ENCODE assay signal across 1 cellular context in the genomic region with DNA sequence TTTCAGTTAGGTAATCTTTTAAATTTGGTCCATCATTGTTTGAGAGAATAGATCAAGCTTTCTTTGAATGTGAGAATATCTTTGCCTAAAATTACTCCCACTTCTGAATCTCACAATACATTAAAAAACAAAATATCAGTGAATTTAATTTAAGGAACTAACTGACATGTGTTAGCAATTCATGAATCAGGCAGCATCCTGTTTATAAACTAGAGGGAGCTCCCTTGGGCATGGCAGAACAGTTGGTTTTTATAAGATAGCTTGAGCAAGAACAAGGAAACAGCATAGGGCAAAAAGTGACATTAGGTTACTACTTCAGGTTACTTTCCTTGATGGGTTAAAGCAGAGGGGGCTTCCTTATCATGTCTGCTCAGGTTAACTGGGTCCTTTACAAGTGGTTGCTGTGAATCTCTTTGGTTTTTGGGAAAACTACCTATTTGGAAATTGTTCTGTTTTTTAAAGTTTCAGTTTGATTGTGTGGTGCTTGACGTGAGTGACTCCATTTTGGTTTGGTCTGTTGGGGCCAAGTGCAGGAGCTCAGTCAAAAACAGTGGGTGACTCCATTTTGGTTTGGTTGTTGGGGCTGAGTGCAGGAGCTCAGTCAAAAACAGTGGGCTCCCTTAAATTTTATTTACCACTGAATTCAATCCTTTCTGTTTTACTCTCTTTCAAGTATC.
TF ChIP-seq lines count a peak whose summit lies in the region.

No MANE protein-coding gene starts in this region.

TF ChIP-seq in HepG2, 621 proteins besides CTCF, POLR2A, EP300 and RAD21 (continued from another document):
- TF ChIP-seq, protein P1, sequence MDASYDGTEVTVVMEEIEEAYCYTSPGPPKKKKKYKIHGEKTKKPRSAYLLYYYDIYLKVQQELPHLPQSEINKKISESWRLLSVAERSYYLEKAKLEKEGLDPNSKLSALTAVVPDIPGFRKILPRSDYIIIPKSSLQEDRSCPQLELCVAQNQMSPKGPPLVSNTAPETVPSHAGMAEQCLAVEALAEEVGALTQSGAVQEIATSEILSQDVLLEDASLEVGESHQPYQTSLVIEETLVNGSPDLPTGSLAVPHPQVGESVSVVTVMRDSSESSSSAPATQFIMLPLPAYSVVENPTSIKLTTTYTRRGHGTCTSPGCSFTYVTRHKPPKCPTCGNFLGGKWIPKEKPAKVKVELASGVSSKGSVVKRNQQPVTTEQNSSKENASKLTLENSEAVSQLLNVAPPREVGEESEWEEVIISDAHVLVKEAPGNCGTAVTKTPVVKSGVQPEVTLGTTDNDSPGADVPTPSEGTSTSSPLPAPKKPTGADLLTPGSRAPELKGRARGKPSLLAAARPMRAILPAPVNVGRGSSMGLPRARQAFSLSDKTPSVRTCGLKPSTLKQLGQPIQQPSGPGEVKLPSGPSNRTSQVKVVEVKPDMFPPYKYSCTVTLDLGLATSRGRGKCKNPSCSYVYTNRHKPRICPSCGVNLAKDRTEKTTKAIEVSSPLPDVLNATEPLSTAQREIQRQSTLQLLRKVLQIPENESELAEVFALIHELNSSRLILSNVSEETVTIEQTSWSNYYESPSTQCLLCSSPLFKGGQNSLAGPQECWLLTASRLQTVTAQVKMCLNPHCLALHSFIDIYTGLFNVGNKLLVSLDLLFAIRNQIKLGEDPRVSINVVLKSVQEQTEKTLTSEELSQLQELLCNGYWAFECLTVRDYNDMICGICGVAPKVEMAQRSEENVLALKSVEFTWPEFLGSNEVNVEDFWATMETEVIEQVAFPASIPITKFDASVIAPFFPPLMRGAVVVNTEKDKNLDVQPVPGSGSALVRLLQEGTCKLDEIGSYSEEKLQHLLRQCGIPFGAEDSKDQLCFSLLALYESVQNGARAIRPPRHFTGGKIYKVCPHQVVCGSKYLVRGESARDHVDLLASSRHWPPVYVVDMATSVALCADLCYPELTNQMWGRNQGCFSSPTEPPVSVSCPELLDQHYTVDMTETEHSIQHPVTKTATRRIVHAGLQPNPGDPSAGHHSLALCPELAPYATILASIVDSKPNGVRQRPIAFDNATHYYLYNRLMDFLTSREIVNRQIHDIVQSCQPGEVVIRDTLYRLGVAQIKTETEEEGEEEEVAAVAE (CRISPR knock-in tag; IDR thresholded peaks at IDR 0.05; ENCODE audit: borderline replicate concordance): no peak
- TF ChIP-seq, protein P2, sequence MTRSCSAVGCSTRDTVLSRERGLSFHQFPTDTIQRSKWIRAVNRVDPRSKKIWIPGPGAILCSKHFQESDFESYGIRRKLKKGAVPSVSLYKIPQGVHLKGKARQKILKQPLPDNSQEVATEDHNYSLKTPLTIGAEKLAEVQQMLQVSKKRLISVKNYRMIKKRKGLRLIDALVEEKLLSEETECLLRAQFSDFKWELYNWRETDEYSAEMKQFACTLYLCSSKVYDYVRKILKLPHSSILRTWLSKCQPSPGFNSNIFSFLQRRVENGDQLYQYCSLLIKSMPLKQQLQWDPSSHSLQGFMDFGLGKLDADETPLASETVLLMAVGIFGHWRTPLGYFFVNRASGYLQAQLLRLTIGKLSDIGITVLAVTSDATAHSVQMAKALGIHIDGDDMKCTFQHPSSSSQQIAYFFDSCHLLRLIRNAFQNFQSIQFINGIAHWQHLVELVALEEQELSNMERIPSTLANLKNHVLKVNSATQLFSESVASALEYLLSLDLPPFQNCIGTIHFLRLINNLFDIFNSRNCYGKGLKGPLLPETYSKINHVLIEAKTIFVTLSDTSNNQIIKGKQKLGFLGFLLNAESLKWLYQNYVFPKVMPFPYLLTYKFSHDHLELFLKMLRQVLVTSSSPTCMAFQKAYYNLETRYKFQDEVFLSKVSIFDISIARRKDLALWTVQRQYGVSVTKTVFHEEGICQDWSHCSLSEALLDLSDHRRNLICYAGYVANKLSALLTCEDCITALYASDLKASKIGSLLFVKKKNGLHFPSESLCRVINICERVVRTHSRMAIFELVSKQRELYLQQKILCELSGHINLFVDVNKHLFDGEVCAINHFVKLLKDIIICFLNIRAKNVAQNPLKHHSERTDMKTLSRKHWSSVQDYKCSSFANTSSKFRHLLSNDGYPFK (CRISPR knock-in tag; IDR thresholded peaks at IDR 0.05; ENCODE audit: borderline replicate concordance): no peak
- TF ChIP-seq, protein P3, sequence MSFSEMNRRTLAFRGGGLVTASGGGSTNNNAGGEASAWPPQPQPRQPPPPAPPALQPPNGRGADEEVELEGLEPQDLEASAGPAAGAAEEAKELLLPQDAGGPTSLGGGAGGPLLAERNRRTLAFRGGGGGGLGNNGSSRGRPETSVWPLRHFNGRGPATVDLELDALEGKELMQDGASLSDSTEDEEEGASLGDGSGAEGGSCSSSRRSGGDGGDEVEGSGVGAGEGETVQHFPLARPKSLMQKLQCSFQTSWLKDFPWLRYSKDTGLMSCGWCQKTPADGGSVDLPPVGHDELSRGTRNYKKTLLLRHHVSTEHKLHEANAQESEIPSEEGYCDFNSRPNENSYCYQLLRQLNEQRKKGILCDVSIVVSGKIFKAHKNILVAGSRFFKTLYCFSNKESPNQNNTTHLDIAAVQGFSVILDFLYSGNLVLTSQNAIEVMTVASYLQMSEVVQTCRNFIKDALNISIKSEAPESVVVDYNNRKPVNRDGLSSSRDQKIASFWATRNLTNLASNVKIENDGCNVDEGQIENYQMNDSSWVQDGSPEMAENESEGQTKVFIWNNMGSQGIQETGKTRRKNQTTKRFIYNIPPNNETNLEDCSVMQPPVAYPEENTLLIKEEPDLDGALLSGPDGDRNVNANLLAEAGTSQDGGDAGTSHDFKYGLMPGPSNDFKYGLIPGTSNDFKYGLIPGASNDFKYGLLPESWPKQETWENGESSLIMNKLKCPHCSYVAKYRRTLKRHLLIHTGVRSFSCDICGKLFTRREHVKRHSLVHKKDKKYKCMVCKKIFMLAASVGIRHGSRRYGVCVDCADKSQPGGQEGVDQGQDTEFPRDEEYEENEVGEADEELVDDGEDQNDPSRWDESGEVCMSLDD (CRISPR knock-in tag; IDR thresholded peaks at IDR 0.05; ENCODE audit: borderline replicate concordance): no peak
